Comparison of ENCODE assay signal across 9 cellular contexts in the genomic region with DNA sequence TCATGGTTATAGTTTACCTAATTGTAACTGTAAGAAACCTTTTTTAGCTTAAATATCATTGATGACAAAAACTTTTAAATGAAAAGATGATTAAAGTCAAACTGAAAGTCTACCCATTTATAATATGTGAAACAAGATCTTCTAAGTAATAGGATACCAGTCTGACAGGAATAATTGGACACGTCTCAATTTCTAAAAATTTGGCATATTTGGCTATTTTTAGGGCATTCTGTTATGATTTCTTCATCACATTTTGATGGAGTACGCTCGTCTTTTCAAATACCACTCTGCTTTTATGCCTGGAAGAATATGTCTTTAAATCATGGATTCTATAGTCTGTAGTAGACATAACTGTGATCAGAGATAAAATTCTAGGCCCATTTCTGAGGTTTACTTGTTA. TPM values are rescaled to one million over a fixed set of nuclear protein-coding genes. Genes with fewer than 3 reads are reported as not detected.
DNase-seq lines count a peak whose midpoint lies in the region; TF ChIP-seq lines count a peak whose summit lies in the region.
"Had no signal": no experiment of that assay in that cellular context is flagged by ENCODE, and none has a peak within 500 bp of the region (broad histone marks: within the 10 kb centered on the region; RNA-seq: fewer than 3 reads in every experiment).

No MANE protein-coding gene starts in this region.

- H3K27me3 ChIP-seq in DOHH2 (ENCODE audit: control insufficient read depth, low read length) (no peaks in the 10 kb centered on the region), ectodermal cell (ENCODE audit: control insufficient read depth, insufficient read depth, low read length, poor library complexity, severe bottlenecking) (no peaks in the 10 kb centered on the region), neuron (ENCODE audit: insufficient read depth, low read length) (no peaks in the 10 kb centered on the region), uterus (no peaks in the 10 kb centered on the region)
- H3K27me3 ChIP-seq: thyroid gland had no signal

- H3K4me3 ChIP-seq in DOHH2 (ENCODE audit: low read length), result peak overlapping the region; percentile 73
- H3K4me3 ChIP-seq in LNCaP clone FGC (ENCODE audit: low read depth, low read length), result peak overlapping the region; percentile 87
- H3K4me3 ChIP-seq in ectodermal cell (ENCODE audit: insufficient read depth, low read depth, low read length), result peak overlapping the region; percentile 97
- peak overlapping the region; percentile 80 for H3K4me3 ChIP-seq in neuron (ENCODE audit: low read length)
- H3K4me3 ChIP-seq in uterus, result no peak overlapping the region

- DNase-seq in LNCaP clone FGC (ENCODE audit: low read depth) (no peak), NCI-H187 treated with DMSO at 0.1 percent for 48 hours (lab: John Stamatoyannopoulos, UW) (no peak), uterus (no peak), NCI-H82 treated with DMSO at 0.1 percent for 48 hours (lab: John Stamatoyannopoulos, UW; ENCODE audit: unreplicated experiment) (no peak), NCI-H2081 treated with DMSO at 0.1 percent for 48 hours (lab: John Stamatoyannopoulos, UW) (no peak)

- H3K9me3 ChIP-seq in DOHH2 (ENCODE audit: control insufficient read depth, insufficient read depth, low read length), result no peaks in the 10 kb centered on the region
- H3K9me3 ChIP-seq in ectodermal cell (ENCODE audit: control insufficient read depth, low read length), result no peaks in the 10 kb centered on the region
- peaks cover 6% of the 10 kb centered on the region for H3K9me3 ChIP-seq in neuron (ENCODE audit: low read length)
- H3K9me3 ChIP-seq in uterus, result no peaks in the 10 kb centered on the region
- H3K9me3 ChIP-seq: thyroid gland had no signal

- H3K36me3 ChIP-seq in DOHH2 (ENCODE audit: control insufficient read depth, low read length) (peaks cover 52% of the 10 kb centered on the region), ectodermal cell (ENCODE audit: control insufficient read depth, insufficient read depth, low read length) (peaks cover 8% of the 10 kb centered on the region), neuron (ENCODE audit: insufficient read depth, low read length) (peaks cover 4% of the 10 kb centered on the region), uterus (no peaks in the 10 kb centered on the region)
- H3K36me3 ChIP-seq: thyroid gland had no signal

- H3K4me1 ChIP-seq in DOHH2 (ENCODE audit: control insufficient read depth, low read length) (peaks cover 39% of the 10 kb centered on the region), ectodermal cell (ENCODE audit: control insufficient read depth, insufficient read depth, low read length) (peaks cover 6% of the 10 kb centered on the region), neuron (ENCODE audit: insufficient read depth, low read length) (peaks cover 15% of the 10 kb centered on the region), uterus (peaks cover 0 to 3% of the 10 kb centered on the region in 2 donors)

- intact Hi-C loops in uterus (cut with DNase I; ENCODE audit: low total_unique reads), result no loop called here

- no peaks in the 10 kb centered on the region for H3K9me2 ChIP-seq in DOHH2 (replicated peaks; ENCODE audit: control insufficient read depth, low read length)

- 76 to 79% methylated on average over 3 of the region's 3 CpGs for WGBS in ectodermal cell, 2 experiments

- peak overlapping the region; percentile 76 for H3K4me2 ChIP-seq in DOHH2 (ENCODE audit: low read length)

- TF ChIP-seq CTCF in DOHH2 (IDR thresholded peaks at IDR 0.05; ENCODE audit: low read depth, low read length, poor library complexity, severe bottlenecking), result no peak
- no peak for TF ChIP-seq CTCF in LNCaP clone FGC (IDR thresholded peaks at IDR 0.05; ENCODE audit: control insufficient read depth, extremely low read depth, insufficient read depth)
- no peak for TF ChIP-seq CTCF in uterus (IDR thresholded peaks at IDR 0.05)

- H4K20me1 ChIP-seq in DOHH2 (ENCODE audit: control insufficient read depth, insufficient read depth, low read depth, low read length), result 0 out of 2 replicates have a peak, but pooled peaks cover 3% of the 10 kb centered on the region

- H3F3A ChIP-seq in DOHH2 (ENCODE audit: control insufficient read depth, insufficient read depth), result no peaks in the 10 kb centered on the region

- peaks cover 89% of the 10 kb centered on the region for H3K79me2 ChIP-seq in DOHH2 (ENCODE audit: control insufficient read depth, low read length)

- no peak for TF ChIP-seq POLR2A in uterus (IDR thresholded peaks at IDR 0.05)

- H2AFZ ChIP-seq in neuron (ENCODE audit: low read depth, low read length), result no peak overlapping the region

- H3K27ac ChIP-seq in DOHH2 (ENCODE audit: low read depth, low read length) (no peak overlapping the region), ectodermal cell (ENCODE audit: insufficient read depth, low read depth, low read length, poor library complexity, severe bottlenecking) (no peak overlapping the region), uterus (no peak overlapping the region)

RNA-seq across cellular contexts. Expression of gene R3HDM1, which starts 1.3 kb away (rescaled TPM):
- 65.5 TPM for polyA plus RNA-seq in ectodermal cell (2013, experiment 1 of 4)
- 69.1 TPM for polyA plus RNA-seq in ectodermal cell (2013, experiment 2 of 4)
- 61.1 TPM for polyA plus RNA-seq in ectodermal cell (2013, experiment 3 of 4)
- polyA plus RNA-seq in ectodermal cell (2013, experiment 4 of 4), result 73.2 TPM
- total RNA-seq in uterus, result 10 to 100 TPM in 2 of 4 donors, 1 to 10 TPM in 1, under 1 TPM in 1; 0.59 to 41.8 (median 13.7) TPM

RNA-seq across cellular contexts. Expression of gene ZRANB3, which starts 1.6 kb away (rescaled TPM):
- 15.1 TPM for polyA plus RNA-seq in ectodermal cell (2013, experiment 1 of 4)
- polyA plus RNA-seq in ectodermal cell (2013, experiment 2 of 4), result 16.0 TPM
- 13.2 TPM for polyA plus RNA-seq in ectodermal cell (2013, experiment 3 of 4)
- 12.1 TPM for polyA plus RNA-seq in ectodermal cell (2013, experiment 4 of 4)
- 10 to 100 TPM in 1 of 4 donors, 1 to 10 TPM in 3; 1.8 to 24.3 (median 5.5) TPM for total RNA-seq in uterus

Comparison
In these comparisons a context has a peak if more than half of its experiments do, and no peak if none do; other contexts are left out.
1. H3K4me3 ChIP-seq: peak in DOHH2 (single experiment), LNCaP clone FGC (single experiment), ectodermal cell (single experiment) and neuron (single experiment); none in uterus (0 of 2).